In the genomic region with DNA sequence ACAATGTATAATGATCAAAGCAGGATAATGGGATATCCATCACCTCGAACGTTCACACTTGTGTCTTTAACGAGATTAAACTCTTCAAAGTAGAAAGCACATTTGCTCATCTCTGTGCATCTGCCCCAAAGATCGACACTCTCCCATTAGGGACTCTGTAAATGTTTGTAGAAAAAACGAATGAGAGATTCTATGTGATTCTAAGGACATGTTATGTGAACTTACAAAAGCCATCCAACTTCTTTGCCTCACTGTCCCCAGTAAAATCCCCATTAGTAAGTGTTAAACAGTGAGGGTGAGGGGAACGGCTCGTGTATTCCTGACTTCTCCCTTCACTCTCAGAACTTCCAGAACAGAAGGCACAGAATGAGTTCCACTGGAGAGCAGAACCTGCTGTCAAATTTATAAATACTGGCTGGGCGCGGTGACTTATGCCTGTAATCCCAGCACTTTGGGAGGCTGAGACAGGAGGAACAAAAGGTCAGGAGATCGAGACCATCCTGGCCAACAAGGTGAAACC, we compare ENCODE assay signal across 9 cellular contexts.
"Had no signal": no experiment of that assay in that cellular context is flagged by ENCODE, and none has a peak within 500 bp of the region (broad histone marks: within the 10 kb centered on the region; RNA-seq: fewer than 3 reads in every experiment).

No MANE protein-coding gene starts in this region.

- H3K27ac ChIP-seq: HL-60 had no signal

- FAIRE-seq: H1, H54, HepG2 had no signal

- H3K36me3 Mint-ChIP-seq: IgD-negative memory B cell had no signal

- H3K4me1 Mint-ChIP-seq: GM23338, IgD-negative memory B cell had no signal

- H3K27ac Mint-ChIP-seq: GM23338, H9, IgD-negative memory B cell had no signal

- H3K4me2 ChIP-seq: GM23338 had no signal

- H3K4me3 Mint-ChIP-seq: GM23338, H9, IgD-negative memory B cell had no signal

- H3K4me3 ChIP-seq: GM23338 had no signal

- ATAC-seq: GM23338, HepG2 had no signal

- H3K9me3 Mint-ChIP-seq: GM23338 had no signal

- DNase-seq: H9, HCEC 1CT, KBM-7 had no signal
